In the genomic region with DNA sequence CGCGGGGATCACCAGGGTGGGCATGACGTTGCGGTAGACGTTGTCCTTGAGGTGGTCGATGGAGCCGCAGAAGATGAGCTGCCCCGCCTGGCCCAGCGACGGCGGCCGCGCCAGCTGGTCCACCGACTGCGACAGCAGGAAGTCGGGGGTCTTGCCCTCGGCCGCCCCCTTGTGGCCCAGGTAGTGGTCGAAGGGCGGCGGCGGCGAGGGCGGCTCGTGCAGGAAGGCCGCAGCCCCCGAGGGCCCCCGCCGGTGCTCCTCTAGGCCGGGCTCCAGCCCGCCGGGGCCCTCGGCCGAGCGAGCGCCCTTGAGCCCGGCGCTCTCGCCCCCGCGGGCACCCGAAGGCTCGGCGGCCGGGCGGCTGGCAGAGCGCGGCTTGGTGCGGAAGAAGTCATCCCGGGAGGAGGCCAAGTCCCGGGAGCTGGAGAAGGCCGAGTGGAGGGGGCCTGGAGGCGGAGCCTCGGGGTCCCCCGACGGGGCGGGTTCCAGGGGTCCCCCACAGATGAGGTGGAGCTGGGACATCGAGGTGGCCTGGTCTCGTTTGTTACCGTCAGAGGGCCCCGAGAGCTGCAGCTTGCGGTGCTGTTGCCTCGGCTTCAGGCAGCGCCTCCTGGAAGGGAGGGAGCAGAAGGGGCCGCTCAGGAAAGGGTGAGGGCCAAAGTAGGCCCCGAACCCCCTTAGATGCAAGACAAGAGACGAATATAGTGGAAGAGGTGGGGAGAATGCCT, we compare ENCODE assay signal across 8 cellular contexts. TPM values are rescaled to one million over a fixed set of nuclear protein-coding genes. Genes with fewer than 3 reads are reported as not detected.
DNase-seq lines count a peak whose midpoint lies in the region; ATAC-seq, FAIRE-seq and TF ChIP-seq lines count a peak whose summit lies in the region.

No MANE protein-coding gene starts in this region.

- TF ChIP-seq EP300 in suprapubic skin (IDR thresholded peaks at IDR 0.05): no peak

- CTCF ChIA-PET in AG04449 (lab: Yijun Ruan, JAX): interaction anchor here (0.6 to 9.5 kb wide), 12 partner anchors 8 to 203 kb away, joined by 3 to 165 read pairs (median 4); a partner anchor contains a TSS

- H3K36me3 ChIP-seq in kidney (ENCODE audit: control insufficient read depth in 1 of 2, insufficient read depth in 2 of 2, low read length in 2 of 2) (peaks cover 8 to 11% of the 10 kb centered on the region in 2 donors), suprapubic skin (peaks cover 37% of the 10 kb centered on the region)

- no peak for DNase-seq in AG04449 (ENCODE audit: low read depth, low spot score)
- peak; percentile 23 for DNase-seq in NOMO-1 treated with DMSO at 0.1 percent for 48 hours (lab: John Stamatoyannopoulos, UW; ENCODE audit: unreplicated experiment)
- peak; percentile 60 for DNase-seq in activated naive CD4-positive, alpha-beta T cell treated with Interleukin-2 at 50 U/mL for 16 hours
- DNase-seq in kidney: no peak
- peak in 1 of 2 donors; percentile 76 for DNase-seq in suprapubic skin (ENCODE audit: low spot score in 2 of 2)
- DNase-seq in Ammon's horn (ENCODE audit: low spot score): no peak
- no peak for DNase-seq in SKM-1 treated with dmso at 0.1 percent for 144 hours (lab: John Stamatoyannopoulos, UW; ENCODE audit: unreplicated experiment)

- 100% methylated on average over 3 of the region's 67 CpGs for WGBS in suprapubic skin

- POLR2A ChIA-PET in AG04449 (lab: Yijun Ruan, JAX): no interaction called here

- no peaks in the 10 kb centered on the region for H3K27me3 ChIP-seq in suprapubic skin

- H3K27ac ChIP-seq in kidney (ENCODE audit: low read depth in 2 of 2, low read length in 2 of 2): no peak overlapping the region
- no peak overlapping the region for H3K27ac ChIP-seq in suprapubic skin

- TF ChIP-seq CTCF in AG04449 (IDR thresholded peaks at IDR 0.05; ENCODE audit: insufficient read depth, low read length, missing control alignments) (peak; percentile 39), kidney (IDR thresholded peaks at IDR 0.05; ENCODE audit: borderline replicate concordance, extremely low read depth, insufficient read depth) (peak; percentile 24), suprapubic skin (IDR thresholded peaks at IDR 0.05) (peak in 1 of 2 donors; percentile 19)

- H3K9me3 ChIP-seq in kidney (ENCODE audit: control insufficient read depth in 1 of 2, low read length in 2 of 2) (no peaks in the 10 kb centered on the region), suprapubic skin (no peaks in the 10 kb centered on the region)

- H3K4me3 ChIP-seq in AG04449 (ENCODE audit: low read depth, low read length) (no peak overlapping the region), kidney (ENCODE audit: low read length in 2 of 2) (no peak overlapping the region), suprapubic skin (peak overlapping the region; percentile 53)

- intact Hi-C loops in kidney (cut with DNase I): no loop called here

- H3K4me1 ChIP-seq in kidney (ENCODE audit: control insufficient read depth in 1 of 2, insufficient read depth in 1 of 2, low read depth in 1 of 2, low read length in 2 of 2) (no peaks in the 10 kb centered on the region), suprapubic skin (peaks cover 10% of the 10 kb centered on the region)

- no peak for ATAC-seq in HG02981 (IDR thresholded peaks at IDR 0.05; ENCODE audit: unreplicated experiment)

- H3K9ac ChIP-seq in kidney (ENCODE audit: low read length in 2 of 2): no peak overlapping the region

- FAIRE-seq in kidney (lab: Jason Lieb, UNC): no peak

- no peak for TF ChIP-seq POLR2A in suprapubic skin (IDR thresholded peaks at IDR 0.05)

RNA-seq across cellular contexts. Expression of a gene that starts 8.9 kb away (rescaled TPM):
- total RNA-seq in kidney (0.94 TPM), suprapubic skin (1 to 10 TPM; 1.2 to 2.6 (median 1.5) TPM)
- polyA plus RNA-seq in kidney (ENCODE audit: insufficient read depth, low read depth, low replicate concordance): 1.6 TPM

RNA-seq across cellular contexts. Expression of a gene that starts 9.6 kb away (rescaled TPM):
- total RNA-seq in kidney (353 TPM), suprapubic skin (100 to 1,000 TPM; 294 to 451 (median 340) TPM)
- polyA plus RNA-seq in kidney (ENCODE audit: insufficient read depth, low read depth, low replicate concordance): 235 TPM

RNA-seq across cellular contexts. Expression of a gene that starts 30.1 kb away (rescaled TPM):
- total RNA-seq in kidney (107 TPM), suprapubic skin (100 to 1,000 TPM in 3 of 4 donors, 10 to 100 TPM in 1; 94.9 to 132 (median 111) TPM)
- 389 TPM for polyA plus RNA-seq in kidney (ENCODE audit: insufficient read depth, low read depth, low replicate concordance)

RNA-seq across cellular contexts. Expression of a gene that starts 34.7 kb away (rescaled TPM):
- total RNA-seq in kidney (1.7 TPM), suprapubic skin (under 1 TPM in 2 of 4 donors, not detected in 2; 0.45 to 0.48 TPM)
- 0.67 TPM for polyA plus RNA-seq in kidney (ENCODE audit: insufficient read depth, low read depth, low replicate concordance)

RNA-seq across cellular contexts. Expression of a gene that starts 46.3 kb away (rescaled TPM):
- total RNA-seq in kidney: 2.2 TPM
- polyA plus RNA-seq in kidney (ENCODE audit: insufficient read depth, low read depth, low replicate concordance): 6.4 TPM
- total RNA-seq in suprapubic skin: 10 to 100 TPM; 12.6 to 22.0 (median 14.7) TPM

Comparison
In these comparisons a context has a peak if more than half of its experiments do, and no peak if none do; other contexts are left out.
1. DNase-seq: peak in NOMO-1 treated with DMSO at 0.1 percent for 48 hours (single experiment) and activated naive CD4-positive, alpha-beta T cell treated with Interleukin-2 at 50 U/mL for 16 hours (single experiment); none in AG04449 (single experiment), kidney (single experiment), Ammon's horn (single experiment) and SKM-1 treated with dmso at 0.1 percent for 144 hours (single experiment).